ENCODE assay signal across 26 cellular contexts in the genomic region with DNA sequence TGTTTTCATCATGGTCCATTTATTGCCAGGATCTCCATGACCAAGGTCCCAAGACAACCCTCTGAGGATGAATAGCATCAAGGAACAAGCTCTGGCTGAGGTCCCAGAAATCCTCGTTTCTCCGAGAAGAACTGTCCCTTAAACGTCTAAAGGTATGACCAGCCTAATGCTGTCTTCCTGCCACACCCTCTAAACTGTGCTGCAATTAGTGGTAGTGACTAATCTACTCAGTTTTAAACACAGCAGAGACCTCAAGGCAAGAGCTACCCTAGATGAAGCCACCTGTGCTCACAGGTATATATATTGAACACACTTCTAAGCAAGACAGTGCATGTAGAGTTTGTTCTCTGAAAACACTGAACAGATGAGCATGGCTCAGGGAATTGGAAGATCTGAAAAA.
DNase-seq lines count a peak whose midpoint lies in the region; ATAC-seq, FAIRE-seq and TF ChIP-seq lines count a peak whose summit lies in the region.
"Had no signal": no experiment of that assay in that cellular context is flagged by ENCODE, and none has a peak within 500 bp of the region (broad histone marks: within the 10 kb centered on the region; RNA-seq: fewer than 3 reads in every experiment).

No MANE protein-coding gene starts in this region.

- H3K27ac Mint-ChIP-seq in astrocyte (ENCODE audit: unreplicated experiment), result no peak overlapping the region
- H3K27ac Mint-ChIP-seq: CD4-positive, alpha-beta memory T cell had no signal

- BruUV-seq in mammary epithelial cell (replicated peaks; lab: Mats Ljungman, UMichigan), result no TSS peak

- no peaks in the 10 kb centered on the region for H3K9me3 Mint-ChIP-seq in astrocyte (ENCODE audit: unreplicated experiment)
- H3K9me3 Mint-ChIP-seq: CD4-positive, alpha-beta memory T cell had no signal

- dilution Hi-C loops in mammary epithelial cell (cut with HindIII; ENCODE audit: low sequenced_read_pairs), result no loop called here

- FAIRE-seq in astrocyte (lab: Jason Lieb, UNC), result peak; percentile 5
- FAIRE-seq: G401.6, GM18507, H54, RCC 7860 had no signal

- ATAC-seq in foreskin keratinocyte (peak; percentile 95), GM21381 (IDR thresholded peaks at IDR 0.05; ENCODE audit: unreplicated experiment) (no peak), HG03378 (IDR thresholded peaks at IDR 0.05; ENCODE audit: unreplicated experiment) (no peak)
- ATAC-seq: Right ventricle myocardium inferior had no signal

- no peak overlapping the region for H2AFZ ChIP-seq in mammary epithelial cell (ENCODE audit: low read depth, low read length)
- no peak overlapping the region for H2AFZ ChIP-seq in astrocyte (ENCODE audit: low read depth, low read length)

- H3K4me3 Mint-ChIP-seq in astrocyte (ENCODE audit: unreplicated experiment), result no peak overlapping the region
- H3K4me3 Mint-ChIP-seq: CD4-positive, alpha-beta memory T cell had no signal

- peaks cover 4% of the 10 kb centered on the region for H3K9me3 ChIP-seq in mammary epithelial cell (replicated peaks; ENCODE audit: insufficient read depth, low read length)
- no peaks in the 10 kb centered on the region for H3K9me3 ChIP-seq in breast epithelium
- no peaks in the 10 kb centered on the region for H3K9me3 ChIP-seq in astrocyte (ENCODE audit: insufficient read depth, low read depth, low read length)
- H3K9me3 ChIP-seq: BLaER1 had no signal

- CTCF ChIA-PET in mammary epithelial cell (lab: Charles Lee; ENCODE audit: low non-redundant PET), result no interaction called here

- H3K4me1 ChIP-seq in mammary epithelial cell (ENCODE audit: insufficient read depth, low read length) (no peaks in the 10 kb centered on the region), breast epithelium (no peaks in the 10 kb centered on the region), astrocyte (ENCODE audit: insufficient read depth, low read length) (no peaks in the 10 kb centered on the region), foreskin keratinocyte (peaks cover 4% of the 10 kb centered on the region)
- H3K4me1 ChIP-seq: BLaER1 had no signal

- H3K27ac ChIP-seq in mammary epithelial cell (ENCODE audit: insufficient read depth, low read depth, low read length) (no peak overlapping the region), breast epithelium (no peak overlapping the region), astrocyte (ENCODE audit: low read depth, low read length) (no peak overlapping the region), foreskin keratinocyte (no peak overlapping the region)
- H3K27ac ChIP-seq: 22Rv1, BLaER1, HL-60, KMS-11 had no signal

- H3K27me3 ChIP-seq in mammary epithelial cell (ENCODE audit: insufficient read depth, low read length), result no peaks in the 10 kb centered on the region
- no peaks in the 10 kb centered on the region for H3K27me3 ChIP-seq in breast epithelium
- H3K27me3 ChIP-seq in astrocyte (ENCODE audit: insufficient read depth, low read length), result no peaks in the 10 kb centered on the region
- no peaks in the 10 kb centered on the region for H3K27me3 ChIP-seq in foreskin keratinocyte
- H3K27me3 ChIP-seq: BLaER1 had no signal

- no peak overlapping the region for H3K4me2 ChIP-seq in mammary epithelial cell (ENCODE audit: insufficient read depth, low read depth, low read length)
- no peak overlapping the region for H3K4me2 ChIP-seq in astrocyte (ENCODE audit: low read length)
- H3K4me2 ChIP-seq: BLaER1, KMS-11 had no signal

- peaks cover 7% of the 10 kb centered on the region for H3K4me1 Mint-ChIP-seq in astrocyte (ENCODE audit: low read depth, unreplicated experiment)
- H3K4me1 Mint-ChIP-seq: CD4-positive, alpha-beta memory T cell had no signal

- no peaks in the 10 kb centered on the region for H3K27me3 Mint-ChIP-seq in astrocyte (ENCODE audit: low read depth, unreplicated experiment)
- H3K27me3 Mint-ChIP-seq: CD4-positive, alpha-beta memory T cell had no signal

- TF ChIP-seq POLR2A in breast epithelium (IDR thresholded peaks at IDR 0.05), result no peak

- TF ChIP-seq CTCF in mammary epithelial cell (conservative IDR thresholded peaks at IDR 0.05 in 1 of 2, IDR thresholded peaks at IDR 0.05 in 1 of 2; ENCODE audit: extremely low read depth in 1 of 2, insufficient read depth in 1 of 2, low read depth in 1 of 2, low read length in 2 of 2) (no peak), breast epithelium (IDR thresholded peaks at IDR 0.05) (no peak), astrocyte (IDR thresholded peaks at IDR 0.05; ENCODE audit: insufficient read depth, low read depth, low read length) (no peak), foreskin keratinocyte (conservative IDR thresholded peaks at IDR 0.05) (no peak)

- H4K20me1 ChIP-seq in mammary epithelial cell (ENCODE audit: insufficient read depth, low read length), result no peaks in the 10 kb centered on the region
- no peaks in the 10 kb centered on the region for H4K20me1 ChIP-seq in astrocyte (ENCODE audit: insufficient read depth, low read length)
- H4K20me1 ChIP-seq: BLaER1 had no signal

- DNase-seq in mammary epithelial cell (peak; percentile 18), breast epithelium (ENCODE audit: low spot score in 2 of 2) (no peak), astrocyte (ENCODE audit: low read depth) (no peak), foreskin keratinocyte (peak in 1 of 2 donors; percentile 24), NCI-H1105 treated with DMSO at 0.1 percent for 48 hours (lab: John Stamatoyannopoulos, UW) (no peak), DMS114 treated with DMSO at 0.1 percent for 48 hours (lab: John Stamatoyannopoulos, UW; ENCODE audit: unreplicated experiment) (no peak)
- DNase-seq: ACHN, DMS153, IMR-90, NCI-H1105, NCI-H1694, NCI-H2081, NCI-H2171, NCI-H345 had no signal

- H3K79me2 ChIP-seq in mammary epithelial cell (ENCODE audit: insufficient read depth, low read length) (no peaks in the 10 kb centered on the region), astrocyte (ENCODE audit: insufficient read depth, low read length) (no peaks in the 10 kb centered on the region)

- WGBS in mammary epithelial cell (ENCODE audit: low coverage, missing lambda C conversion rate), result 3% methylated on average over 3 of the region's 3 CpGs

- H3K36me3 ChIP-seq in mammary epithelial cell (ENCODE audit: insufficient read depth, low read length), result no peaks in the 10 kb centered on the region
- no peaks in the 10 kb centered on the region for H3K36me3 ChIP-seq in breast epithelium
- no peaks in the 10 kb centered on the region for H3K36me3 ChIP-seq in astrocyte (ENCODE audit: insufficient read depth, low read length)
- H3K36me3 ChIP-seq: BLaER1 had no signal

- intact Hi-C loops in mammary epithelial cell (cut with micrococcal nuclease) (no loop called here), breast epithelium (cut with DNase I; ENCODE audit: low total_unique reads) (no loop called here)

- H3K9ac ChIP-seq in mammary epithelial cell (ENCODE audit: insufficient read depth, low read length), result no peak overlapping the region
- H3K9ac ChIP-seq in astrocyte (ENCODE audit: low read length), result no peak overlapping the region
- H3K9ac ChIP-seq: BLaER1, KMS-11 had no signal

- in situ Hi-C loops in mammary epithelial cell (cut with MboI; ENCODE audit: low sequenced_read_pairs in 2 of 2), result no loop called here

- no peaks in the 10 kb centered on the region for H3K36me3 Mint-ChIP-seq in astrocyte (ENCODE audit: low read depth, unreplicated experiment)
- H3K36me3 Mint-ChIP-seq: CD4-positive, alpha-beta memory T cell had no signal

- H3K4me3 ChIP-seq in mammary epithelial cell (replicated peaks in 1 of 3; ENCODE audit: insufficient read depth in 1 of 3, low read depth in 2 of 3, low read length in 3 of 3) (no peak overlapping the region), breast epithelium (no peak overlapping the region), astrocyte (ENCODE audit: insufficient read depth, low read depth, low read length) (no peak overlapping the region)
- H3K4me3 ChIP-seq: BLaER1 had no signal
